In the genomic region with DNA sequence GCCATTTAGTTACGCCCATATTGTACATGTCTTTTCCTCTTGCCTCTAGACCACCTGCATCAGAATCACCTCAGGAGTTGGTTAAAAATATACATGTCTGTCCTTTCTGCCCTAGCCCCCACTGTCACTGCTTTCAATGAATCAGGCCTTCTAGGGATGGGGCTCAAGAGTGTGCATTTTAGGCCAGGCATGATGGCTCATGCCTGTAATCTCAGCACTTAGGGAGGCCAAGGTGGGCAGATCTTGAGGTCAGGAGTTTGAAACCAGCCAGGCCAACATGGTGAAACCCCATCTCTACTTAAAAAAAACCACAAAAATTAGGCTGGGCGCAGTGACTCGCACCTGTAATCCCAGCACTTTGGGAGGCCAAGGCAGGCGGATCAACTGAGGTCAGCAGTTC, we compare ENCODE assay signal across 17 cellular contexts.
DNase-seq lines count a peak whose midpoint lies in the region; ATAC-seq and TF ChIP-seq lines count a peak whose summit lies in the region.
"Had no signal": no experiment of that assay in that cellular context is flagged by ENCODE, and none has a peak within 500 bp of the region (broad histone marks: within the 10 kb centered on the region; RNA-seq: fewer than 3 reads in every experiment).

No MANE protein-coding gene starts in this region.

- no peaks in the 10 kb centered on the region for H3K36me3 Mint-ChIP-seq in dendritic cell treated with granulocyte-macrophage colony-stimulating factor and Interleukin-4, amounts not matched to agents 40 ng/mL and 50 ng/mL, for 4 days (ENCODE audit: low read depth)
- H3K36me3 Mint-ChIP-seq: CD4-positive, CD25-positive, alpha-beta regulatory T cell; CD8-positive, alpha-beta T cell had no signal

- TF ChIP-seq CTCF in neutrophil (IDR thresholded peaks at IDR 0.05) (no peak), GM13976 (IDR thresholded peaks at IDR 0.05; ENCODE audit: borderline replicate concordance, control extremely low read depth, extremely low read depth, insufficient read depth, missing control alignments) (no peak)

- in situ Hi-C loops in GM13976 (cut with MboI; ENCODE audit: low sequenced_read_pairs, unreplicated experiment): no loop called here

- peaks cover 4% of the 10 kb centered on the region for H3K27me3 Mint-ChIP-seq in dendritic cell treated with granulocyte-macrophage colony-stimulating factor and Interleukin-4, amounts not matched to agents 40 ng/mL and 50 ng/mL, for 4 days

- intact Hi-C loops in dendritic cell treated with granulocyte-macrophage colony-stimulating factor and Interleukin-4, amounts not matched to agents 40 ng/mL and 50 ng/mL, for 4 days (cut with micrococcal nuclease): no loop called here

- no peaks in the 10 kb centered on the region for H3K9me3 Mint-ChIP-seq in dendritic cell treated with granulocyte-macrophage colony-stimulating factor and Interleukin-4, amounts not matched to agents 40 ng/mL and 50 ng/mL, for 4 days
- H3K9me3 Mint-ChIP-seq: CD4-positive, CD25-positive, alpha-beta regulatory T cell; CD8-positive, alpha-beta T cell; HFFc6 had no signal

- H3K27me3 ChIP-seq in BLaER1 treated with 17β-estradiol and CSF1 and Interleukin-3, amounts not matched to agents 10 nM and 100 nM: peaks cover 0 to 7% (median 0%) of the 10 kb centered on the region in 11 experiments; a peak in 1 of 22 replicates
- no peaks in the 10 kb centered on the region for H3K27me3 ChIP-seq in neutrophil

- H3K4me1 ChIP-seq in BLaER1 treated with 17β-estradiol and CSF1 and Interleukin-3, amounts not matched to agents 10 nM and 100 nM: peaks cover 40 to 61% (median 50%) of the 10 kb centered on the region in 10 experiments
- peaks cover 25 to 27% of the 10 kb centered on the region in 2 experiments for H3K4me1 ChIP-seq in neutrophil (ENCODE audit: control insufficient read depth in 1 of 2, insufficient read depth in 1 of 2, low read depth in 1 of 2, low read length in 1 of 2)
- H3K4me1 ChIP-seq: HAP-1 had no signal

- H4K20me1 ChIP-seq in BLaER1 treated with 17β-estradiol and CSF1 and Interleukin-3, amounts not matched to agents 10 nM and 100 nM: no peaks in the 10 kb centered on the region

- H3K9me3 ChIP-seq in BLaER1 treated with 17β-estradiol and CSF1 and Interleukin-3, amounts not matched to agents 10 nM and 100 nM (replicated peaks in 1 of 11): 0 out of 22 replicates have a peak, but pooled peaks cover 0 to 7% (median 0%) of the 10 kb centered on the region in 11 experiments
- H3K9me3 ChIP-seq in neutrophil: no peaks in the 10 kb centered on the region
- H3K9me3 ChIP-seq: Caco-2, HAP-1 had no signal

- no peak for ATAC-seq in HG02571 (IDR thresholded peaks at IDR 0.05; ENCODE audit: unreplicated experiment)
- ATAC-seq: CD8-positive, alpha-beta T cell; GM12878 had no signal

- no peak overlapping the region for H3K4me3 Mint-ChIP-seq in dendritic cell treated with granulocyte-macrophage colony-stimulating factor and Interleukin-4, amounts not matched to agents 40 ng/mL and 50 ng/mL, for 4 days
- H3K4me3 Mint-ChIP-seq: CD4-positive, CD25-positive, alpha-beta regulatory T cell; CD8-positive, alpha-beta T cell; HFFc6 had no signal

- H3K27ac ChIP-seq in BLaER1 treated with 17β-estradiol and CSF1 and Interleukin-3, amounts not matched to agents 10 nM and 100 nM: peak overlapping the region; percentile 76 to 90 (median 84); a peak in 17 of 22 replicates
- peak overlapping the region; percentile 85 for H3K27ac ChIP-seq in neutrophil
- H3K27ac ChIP-seq: C4-2B had no signal

- H3K4me3 ChIP-seq in BLaER1 treated with 17β-estradiol and CSF1 and Interleukin-3, amounts not matched to agents 10 nM and 100 nM: no peak overlapping the region
- H3K4me3 ChIP-seq in neutrophil (ENCODE audit: low read depth in 1 of 2, low read length in 1 of 2): no peak overlapping the region
- H3K4me3 ChIP-seq: GM12878, HAP-1 had no signal

- H3K9ac ChIP-seq in BLaER1 treated with 17β-estradiol and CSF1 and Interleukin-3, amounts not matched to agents 10 nM and 100 nM: no peak overlapping the region

- no peaks in the 10 kb centered on the region for H3K36me3 ChIP-seq in BLaER1 treated with 17β-estradiol and CSF1 and Interleukin-3, amounts not matched to agents 10 nM and 100 nM
- no peaks in the 10 kb centered on the region for H3K36me3 ChIP-seq in neutrophil
- H3K36me3 ChIP-seq: HAP-1 had no signal

- H3K4me2 ChIP-seq in BLaER1 treated with 17β-estradiol and CSF1 and Interleukin-3, amounts not matched to agents 10 nM and 100 nM: peak overlapping the region; percentile 64 to 89 (median 84)

- no peak for DNase-seq in GM13976 (ENCODE audit: low spot score)
- no peak for DNase-seq in DMS 273 treated with DMSO at 0.1 percent for 48 hours (lab: John Stamatoyannopoulos, UW)
- DNase-seq: Caco-2; CD4-positive, CD25-positive, alpha-beta regulatory T cell; CD8-positive, alpha-beta T cell; DMS79; EL; GDM1; GOT3; HFFc6 had no signal

- peak overlapping the region; percentile 80 for H3K27ac Mint-ChIP-seq in dendritic cell treated with granulocyte-macrophage colony-stimulating factor and Interleukin-4, amounts not matched to agents 40 ng/mL and 50 ng/mL, for 4 days
- H3K27ac Mint-ChIP-seq: CD4-positive, CD25-positive, alpha-beta regulatory T cell; CD8-positive, alpha-beta T cell; HFFc6 had no signal

- H3K4me1 Mint-ChIP-seq in dendritic cell treated with granulocyte-macrophage colony-stimulating factor and Interleukin-4, amounts not matched to agents 40 ng/mL and 50 ng/mL, for 4 days (ENCODE audit: low read depth): peaks cover 42% of the 10 kb centered on the region
